In genomic region chr3:27521872-27522265, GRCh38 we compare ENCODE assay signal across 19 cellular contexts. TPM values are rescaled to one million over a fixed set of nuclear protein-coding genes. Genes with fewer than 3 reads are reported as not detected.
DNase-seq lines count a peak whose midpoint lies in the region; ATAC-seq, FAIRE-seq and TF ChIP-seq lines count a peak whose summit lies in the region.
"Had no signal": no experiment of that assay in that cellular context is flagged by ENCODE, and none has a peak within 500 bp of the region (broad histone marks: within the 10 kb centered on the region; RNA-seq: fewer than 3 reads in every experiment).

No MANE protein-coding gene starts in this region.

- H3K4ac ChIP-seq in mesenchymal stem cell (ENCODE audit: low read depth in 1 of 2, low read length in 2 of 2), result no peak overlapping the region

- POLR2A ChIA-PET in K562 (lab: Yijun Ruan, JAX), result no interaction called here

- in situ Hi-C loops in K562 (cut with MboI) (no loop called here), transverse colon (cut with MboI; ENCODE audit: low pct_ligation_motif_present in 1 of 4, low pct_unique_long_range_greater_than_20kb in 1 of 4, low sequenced_read_pairs in 3 of 4) (no loop called here)

- H3K36me3 ChIP-seq in heart left ventricle (no peaks in the 10 kb centered on the region), K562 (ENCODE audit: control insufficient read depth, insufficient read depth, low read length) (no peaks in the 10 kb centered on the region), mesenchymal stem cell (ENCODE audit: control insufficient read depth in 1 of 2, insufficient read depth in 2 of 2, low read depth in 1 of 2, low read length in 2 of 2) (no peaks in the 10 kb centered on the region), transverse colon (no peaks in the 10 kb centered on the region)
- H3K36me3 ChIP-seq: ovary, uterus had no signal

- TF ChIP-seq RAD21 in K562 (CRISPR knock-in tag; conservative IDR thresholded peaks at IDR 0.05 in 1 of 2, IDR thresholded peaks at IDR 0.05 in 1 of 2), result no peak

- no peaks in the 10 kb centered on the region for H3K36me3 Mint-ChIP-seq in glutamatergic neuron (ENCODE audit: unreplicated experiment)

- H3K9me3 ChIP-seq in heart left ventricle, result no peaks in the 10 kb centered on the region
- no peaks in the 10 kb centered on the region for H3K9me3 ChIP-seq in K562 (replicated peaks; ENCODE audit: control insufficient read depth, insufficient read depth, low read depth, low read length)
- no peaks in the 10 kb centered on the region for H3K9me3 ChIP-seq in mesenchymal stem cell (ENCODE audit: control insufficient read depth, low read length)
- H3K9me3 ChIP-seq in transverse colon, result no peaks in the 10 kb centered on the region
- H3K9me3 ChIP-seq: ovary, uterus had no signal

- no peak for TF ChIP-seq EP300 in K562 (IDR thresholded peaks at IDR 0.05; ENCODE audit: low read length)
- no peak for TF ChIP-seq EP300 in transverse colon (IDR thresholded peaks at IDR 0.05; ENCODE audit: low read depth)

- H3K27me3 ChIP-seq in heart left ventricle (no peaks in the 10 kb centered on the region), K562 (ENCODE audit: control insufficient read depth in 2 of 2, insufficient read depth in 2 of 2, low read length in 2 of 2) (no peaks in the 10 kb centered on the region), mesenchymal stem cell (ENCODE audit: control insufficient read depth in 1 of 2, insufficient read depth in 1 of 2, low read length in 2 of 2) (no peaks in the 10 kb centered on the region), transverse colon (no peaks in the 10 kb centered on the region)
- H3K27me3 ChIP-seq: ovary, uterus had no signal

- BruUV-seq in K562 (replicated peaks; lab: Mats Ljungman, UMichigan), result no TSS peak

- intact Hi-C loops in heart left ventricle (cut with DNase I), result loop anchor here in 2 of 10 donors (5.0 kb wide), 2 partner anchors 35 to 40 kb away; partner anchors contain the start of gene SLC4A7 (in 1 of the 2)
- intact Hi-C loops in left cardiac atrium (cut with DNase I), result no loop called here
- intact Hi-C loops in K562 (cut with micrococcal nuclease), result no loop called here
- intact Hi-C loops in transverse colon (cut with DNase I; ENCODE audit: low total_unique reads), result no loop called here
- intact Hi-C loops in posterior vena cava (cut with DNase I), result loop anchor here in 1 of 2 donors (10.0 kb wide), 1 partner anchor 103 kb away; no protein-coding TSS in a partner anchor

- H3K14ac ChIP-seq in mesenchymal stem cell (ENCODE audit: low read length in 2 of 2), result no peak overlapping the region

- no peaks in the 10 kb centered on the region for H4K20me1 ChIP-seq in K562 (replicated peaks; ENCODE audit: control insufficient read depth, insufficient read depth, low read length)

- no peak overlapping the region for H2BK5ac ChIP-seq in mesenchymal stem cell (ENCODE audit: low read depth, low read length, poor library complexity, severe bottlenecking)

- H2BK120ac ChIP-seq in mesenchymal stem cell (ENCODE audit: low read depth, low read length), result no peak overlapping the region

- no peak overlapping the region for H2AFZ ChIP-seq in K562 (ENCODE audit: low read depth, low read length)
- no peak overlapping the region for H2AFZ ChIP-seq in mesenchymal stem cell (ENCODE audit: low read depth, low read length)

- H4K91ac ChIP-seq in mesenchymal stem cell (ENCODE audit: low read length), result no peak overlapping the region

- peak overlapping the region in 1 of 2 experiments; percentile 54 for H2BK12ac ChIP-seq in mesenchymal stem cell (ENCODE audit: low read length in 2 of 2)

- no peak for TF ChIP-seq POLR2A in heart left ventricle (IDR thresholded peaks at IDR 0.05)
- no peak for TF ChIP-seq POLR2A in K562 (conservative IDR thresholded peaks at IDR 0.05)
- TF ChIP-seq POLR2A in transverse colon (IDR thresholded peaks at IDR 0.05), result no peak

- H3K27me3 Mint-ChIP-seq in glutamatergic neuron (ENCODE audit: unreplicated experiment), result no peaks in the 10 kb centered on the region
- H3K27me3 Mint-ChIP-seq: activated T-helper 17 cell treated with anti-CD3 and anti-CD28 coated beads, Interleukin-2, amount 50 U/mL, for 72 hours had no signal

- no peak overlapping the region for H2AK5ac ChIP-seq in mesenchymal stem cell (ENCODE audit: low read length, severe bottlenecking)

- H3K9ac ChIP-seq in K562 (ENCODE audit: insufficient read depth in 1 of 2, low read depth in 2 of 2, low read length in 2 of 2) (no peak overlapping the region), mesenchymal stem cell (ENCODE audit: low read length) (peak overlapping the region; percentile 20)

- H3K4me1 ChIP-seq in heart left ventricle (peaks cover 0 to 35% (median 12%) of the 10 kb centered on the region in 12 donors), K562 (replicated peaks in 1 of 2; ENCODE audit: control insufficient read depth in 2 of 2, insufficient read depth in 2 of 2, low read length in 2 of 2) (no peaks in the 10 kb centered on the region), mesenchymal stem cell (ENCODE audit: control insufficient read depth, insufficient read depth, low read depth, low read length) (peaks cover 1% of the 10 kb centered on the region), transverse colon (peaks cover 0 to 26% (median 7%) of the 10 kb centered on the region in 4 donors)
- H3K4me1 ChIP-seq: uterus had no signal

- no peak for FAIRE-seq in K562 (lab: Jason Lieb, UNC)
- FAIRE-seq: A204.1, endometrium had no signal

- no peaks in the 10 kb centered on the region for H3K9me3 Mint-ChIP-seq in glutamatergic neuron (ENCODE audit: unreplicated experiment)
- H3K9me3 Mint-ChIP-seq: activated T-helper 17 cell treated with anti-CD3 and anti-CD28 coated beads, Interleukin-2, amount 50 U/mL, for 72 hours had no signal

- no peak overlapping the region for H2BK15ac ChIP-seq in mesenchymal stem cell (ENCODE audit: low read depth, poor library complexity, severe bottlenecking)

- H3K79me2 ChIP-seq in K562 (ENCODE audit: control insufficient read depth, insufficient read depth, low read length), result no peaks in the 10 kb centered on the region

- 72 to 83% (median 75%) methylated on average over 2 of the region's 2 CpGs for WGBS in heart left ventricle, 4 donors
- WGBS in K562 (ENCODE audit: insufficient coverage, low coverage, missing lambda C conversion rate), result 5% methylated on average over 2 of the region's 2 CpGs
- 76% methylated on average over 2 of the region's 2 CpGs for WGBS in mesenchymal stem cell
- 67 to 80% methylated on average over 1 to 2 of the region's 2 CpGs for WGBS in transverse colon (ENCODE audit: low coverage in 1 of 2), 2 donors

- no peaks in the 10 kb centered on the region for H3K9me1 ChIP-seq in K562 (ENCODE audit: control insufficient read depth, insufficient read depth, low read length)

- no peak for ATAC-seq in heart left ventricle
- no peak for ATAC-seq in left cardiac atrium
- ATAC-seq in K562, result no peak

- CTCF ChIA-PET in K562 (lab: Yijun Ruan, JAX; ENCODE audit: low intra/inter-chr PET ratio), result no interaction called here

- H3K79me1 ChIP-seq in mesenchymal stem cell (replicated peaks; ENCODE audit: low read length, poor library complexity, severe bottlenecking), result no peaks in the 10 kb centered on the region

- no peak for DNase-seq in heart left ventricle
- DNase-seq in left cardiac atrium, result no peak
- no peak for DNase-seq in K562 (ENCODE audit: extremely low read depth in 1 of 4, low spot score in 3 of 4)
- no peak for DNase-seq in mesenchymal stem cell
- no peak for DNase-seq in transverse colon
- DNase-seq in glutamatergic neuron, result no peak
- DNase-seq in stimulated activated CD4-positive, alpha-beta T cell treated with anti-CD3 and anti-CD28 coated beads, Interleukin-2, amount 100 ng/mL, for 48 hours, result no peak
- DNase-seq in posterior vena cava (ENCODE audit: low spot score), result no peak
- DNase-seq: KBM-7; NCI-H1105 treated with DMSO at 0.1 percent for 48 hours; NCI-H2171; ovary; SHP77; stimulated activated CD4-positive, alpha-beta T cell treated with anti-CD3 and anti-CD28 coated beads, Interleukin-12 subunit alpha, Interleukin-12 subunit beta, amount 100 ng/mL, for 4 hours; stimulated activated naive CD4-positive, alpha-beta T cell; uterus had no signal

- no peak overlapping the region for H3K27ac Mint-ChIP-seq in glutamatergic neuron (ENCODE audit: unreplicated experiment)
- H3K27ac Mint-ChIP-seq: activated T-helper 17 cell treated with anti-CD3 and anti-CD28 coated beads, Interleukin-2, amount 50 U/mL, for 72 hours had no signal

- no peak overlapping the region for H3K4me2 ChIP-seq in K562 (ENCODE audit: insufficient read depth, low read length)
- H3K4me2 ChIP-seq in mesenchymal stem cell (ENCODE audit: low read length, poor library complexity, severe bottlenecking), result no peak overlapping the region

- H4K8ac ChIP-seq in mesenchymal stem cell (ENCODE audit: low read length), result no peak overlapping the region

- no peak for TF ChIP-seq CTCF in heart left ventricle (IDR thresholded peaks at IDR 0.05)
- TF ChIP-seq CTCF in K562 (IDR thresholded peaks at IDR 0.05 in 2 of 3, conservative IDR thresholded peaks at IDR 0.05 in 1 of 3; ENCODE audit: insufficient read depth in 2 of 3, low read depth in 1 of 3, low read length in 3 of 3), result no peak
- TF ChIP-seq CTCF in transverse colon (IDR thresholded peaks at IDR 0.05), result no peak
- TF ChIP-seq CTCF in glutamatergic neuron (IDR thresholded peaks at IDR 0.05; ENCODE audit: partially characterized antibody, unreplicated experiment), result no peak

- H3K4me1 Mint-ChIP-seq in glutamatergic neuron (ENCODE audit: low read depth, unreplicated experiment), result no peaks in the 10 kb centered on the region
- H3K4me1 Mint-ChIP-seq: activated T-helper 17 cell treated with anti-CD3 and anti-CD28 coated beads, Interleukin-2, amount 50 U/mL, for 72 hours had no signal

- no peak overlapping the region for H3K23ac ChIP-seq in mesenchymal stem cell (ENCODE audit: low read length in 2 of 2)

- H3K27ac ChIP-seq in heart left ventricle (peak overlapping the region in 11 of 12 donors; percentile 6 to 63 (median 45)), K562 (ENCODE audit: extremely low read depth, low read depth, low read length) (no peak overlapping the region), mesenchymal stem cell (ENCODE audit: low read length, poor library complexity, severe bottlenecking) (no peak overlapping the region), transverse colon (peak overlapping the region; percentile 18 to 67 (median 45))
- H3K27ac ChIP-seq: ovary had no signal

- no peak overlapping the region for H3K4me3 ChIP-seq in heart left ventricle
- H3K4me3 ChIP-seq in K562, result no peak overlapping the region
- no peak overlapping the region for H3K4me3 ChIP-seq in mesenchymal stem cell (ENCODE audit: insufficient read depth in 1 of 2, low read depth in 1 of 2, low read length in 2 of 2)
- no peak overlapping the region for H3K4me3 ChIP-seq in transverse colon
- H3K4me3 ChIP-seq: ovary, uterus had no signal

- H3K4me3 Mint-ChIP-seq in glutamatergic neuron (ENCODE audit: unreplicated experiment), result no peak overlapping the region
- H3K4me3 Mint-ChIP-seq: activated T-helper 17 cell treated with anti-CD3 and anti-CD28 coated beads, Interleukin-2, amount 50 U/mL, for 72 hours had no signal

- peak overlapping the region in 1 of 2 experiments; percentile 62 for H3K18ac ChIP-seq in mesenchymal stem cell (ENCODE audit: low read depth in 1 of 2, low read length in 2 of 2)

RNA-seq across cellular contexts. Expression of gene SLC4A7, which starts 37.7 kb away (rescaled TPM):
- total RNA-seq in heart left ventricle (10 to 100 TPM in 8 of 9 donors, 1 to 10 TPM in 1; 8.9 to 25.4 (median 16.0) TPM), left cardiac atrium (10 to 100 TPM; 17.1 to 23.7 TPM), K562 (2014; rRNA removed) (6.6 and 9.3 TPM in 2 replicates), K562 (2014; rRNA removed; fragmentation: Illumina TruSeq; extraction: Trizol) (13.6 and 17.8 TPM in 2 replicates), K562 (2015; rRNA removed; fragmentation: Illumina TruSeq; extraction: Trizol) (8.0 and 9.3 TPM in 2 replicates), K562 (2021) (8.3 and 8.4 TPM in 2 replicates), transverse colon (10 to 100 TPM; 22.7 to 45.6 (median 35.4) TPM), glutamatergic neuron (ENCODE audit: unreplicated experiment) (67.0 TPM), posterior vena cava (10 to 100 TPM; 30.9 to 50.2 TPM)
- polyA plus RNA-seq in heart left ventricle (1 to 10 TPM; 2.2 to 7.5 TPM), K562 (2011; rRNA removed) (6.0 and 8.1 TPM in 2 replicates), K562 (2014; fragmentation: Illumina TruSeq; extraction: Trizol) (4.5 and 5.3 TPM in 2 replicates), K562 (2014; fragmentation: Nextera tagmentation; extraction: Ambion mirVana) (1 to 10 TPM; 1.7 to 1.9 TPM), K562 (2014; rRNA removed) (3.3 and 5.6 TPM in 2 replicates)
- 19.1 and 50.3 TPM in 2 replicates for total RNA-seq in K562 (2011; cell fraction: chromatin; rRNA removed; ENCODE audit: low replicate concordance)
- 8.2 and 11.8 TPM in 2 replicates for total RNA-seq in K562 (2011; cell fraction: nucleolus; rRNA removed)
- 17.5 and 23.4 TPM in 2 replicates for total RNA-seq in K562 (2011; cell fraction: nucleoplasm; rRNA removed)
- polyA plus RNA-seq in K562 (2011; cell fraction: cytosol; rRNA removed), result 1.6 and 2.9 TPM in 2 replicates
- polyA plus RNA-seq in K562 (2011; cell fraction: nucleus; rRNA removed), result 5.0 and 8.5 TPM in 2 replicates
- 2.5 and 2.7 TPM in 2 replicates for polyA plus RNA-seq in K562 (2012)
- 22.2 and 31.1 TPM in 2 replicates for polyA minus RNA-seq in K562 (2011; rRNA and poly(A)+ RNA removed)
- polyA minus RNA-seq in K562 (2011; cell fraction: cytosol; rRNA and poly(A)+ RNA removed), result 13.2 and 14.6 TPM in 2 replicates
- 11.0 and 14.7 TPM in 2 replicates for polyA minus RNA-seq in K562 (2011; cell fraction: nucleus; rRNA and poly(A)+ RNA removed)
- polyA plus RNA-seq in mesenchymal stem cell (2013, experiment 1 of 2), result 11.7 TPM
- 10.7 TPM for polyA plus RNA-seq in mesenchymal stem cell (2013, experiment 2 of 2)

Comparison
In these comparisons a context has a peak if more than half of its experiments do, and no peak if none do; other contexts are left out.
1. H3K27ac ChIP-seq: peak in heart left ventricle (11 of 12) and transverse colon (4 of 4); none in K562 (single experiment) and mesenchymal stem cell (single experiment).